ENCODE assay signal across 1 cellular context in genomic region chr11:64998690-64999431, GRCh38.
A peak's percentile ranks its signal among the peaks of the same experiment; 100 is the strongest.
TF ChIP-seq lines count a peak whose summit lies in the region.

No MANE protein-coding gene starts in this region.

TF ChIP-seq in K562, 482 proteins besides CTCF, POLR2A, EP300 and RAD21:
- TF ChIP-seq SPI1 (IDR thresholded peaks at IDR 0.05; ENCODE audit: borderline replicate concordance, low read depth, low read length) (peak; percentile 37; the same call in 1 of the 2 replicates), ARID1B (IDR thresholded peaks at IDR 0.05) (peak; percentile 17; the same call in 1 of the 2 replicates), ZKSCAN1 (IDR thresholded peaks at IDR 0.05; ENCODE audit: low read depth, low read length) (0 out of 2 replicates have a peak, but pooled peaks have one; percentile 31), ELF1 (tag; IDR thresholded peaks at IDR 0.05) (0 out of 2 replicates have a peak, but pooled peaks have one; percentile 48), BRCA1 (IDR thresholded peaks at IDR 0.05) (no peak), BRCA1 (CRISPR knock-in tag; IDR thresholded peaks at IDR 0.05) (no peak), POLR2G (IDR thresholded peaks at IDR 0.05; ENCODE audit: low read depth, low read length) (0 out of 2 replicates have a peak, but pooled peaks have one; percentile 15), MAZ (CRISPR knock-in tag; conservative IDR thresholded peaks at IDR 0.05 in 1 of 2, IDR thresholded peaks at IDR 0.05 in 1 of 2) (no peak), CHD4 (IDR thresholded peaks at IDR 0.05; ENCODE audit: insufficient read depth, insufficient replicate concordance, low read depth, low read length, poor library complexity, severe bottlenecking) (no peak), CXXC5 (CRISPR knock-in tag; IDR thresholded peaks at IDR 0.05) (peak; percentile 57), CTBP1 (IDR thresholded peaks at IDR 0.05; ENCODE audit: borderline replicate concordance) (0 out of 2 replicates have a peak, but pooled peaks have one; percentile 29), DMBX1 (CRISPR knock-in tag; IDR thresholded peaks at IDR 0.05; ENCODE audit: borderline replicate concordance) (0 out of 2 replicates have a peak, but pooled peaks have one; percentile 20), ZFX (CRISPR knock-in tag; IDR thresholded peaks at IDR 0.05) (peak; percentile 22; the same call in 1 of the 2 replicates), NR2C2 (CRISPR knock-in tag; IDR thresholded peaks at IDR 0.05) (0 out of 2 replicates have a peak, but pooled peaks have one; percentile 22), NR2C2 (tag; IDR thresholded peaks at IDR 0.05) (no peak)
- TF ChIP-seq, protein P1, sequence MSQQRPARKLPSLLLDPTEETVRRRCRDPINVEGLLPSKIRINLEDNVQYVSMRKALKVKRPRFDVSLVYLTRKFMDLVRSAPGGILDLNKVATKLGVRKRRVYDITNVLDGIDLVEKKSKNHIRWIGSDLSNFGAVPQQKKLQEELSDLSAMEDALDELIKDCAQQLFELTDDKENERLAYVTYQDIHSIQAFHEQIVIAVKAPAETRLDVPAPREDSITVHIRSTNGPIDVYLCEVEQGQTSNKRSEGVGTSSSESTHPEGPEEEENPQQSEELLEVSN (IDR thresholded peaks at IDR 0.05; ENCODE audit: borderline replicate concordance in 1 of 2, extremely low read depth in 1 of 2, insufficient read depth in 1 of 2, insufficient read length in 1 of 2, low read depth in 1 of 2, low read length in 1 of 2, poor library complexity in 1 of 2, severe bottlenecking in 1 of 2): peak in 1 of 2 experiments; percentile 11
TF ChIP-seq in K562: peak in this region for 11.
